1 cellular context compared by ENCODE assay signal in genomic region chr6:158060447-158061360, GRCh38.
TF ChIP-seq lines count a peak whose summit lies in the region.

No MANE protein-coding gene starts in this region.

TF ChIP-seq in HepG2, 621 proteins besides CTCF, POLR2A, EP300 and RAD21 (continued from another document):
- TF ChIP-seq ZBTB40 (IDR thresholded peaks at IDR 0.05) (no peak), ZBTB40 (CRISPR knock-in tag; IDR thresholded peaks at IDR 0.05) (no peak), ELF1 (CRISPR knock-in tag; IDR thresholded peaks at IDR 0.05) (peak; percentile 34; the same call in 1 of the 2 replicates), SNAI1 (CRISPR knock-in tag; IDR thresholded peaks at IDR 0.05; ENCODE audit: borderline replicate concordance) (no peak), SNAPC5 (CRISPR knock-in tag; IDR thresholded peaks at IDR 0.05; ENCODE audit: borderline replicate concordance) (no peak), HDAC6 (IDR thresholded peaks at IDR 0.05; ENCODE audit: low read depth, low read length) (no peak), ZBTB33 (CRISPR knock-in tag; IDR thresholded peaks at IDR 0.05) (no peak), PAF1 (CRISPR knock-in tag; IDR thresholded peaks at IDR 0.05) (no peak), ZNF333 (CRISPR knock-in tag; IDR thresholded peaks at IDR 0.05; ENCODE audit: borderline replicate concordance) (no peak), ZNF7 (CRISPR knock-in tag; IDR thresholded peaks at IDR 0.05) (no peak), ZNF552 (CRISPR knock-in tag; IDR thresholded peaks at IDR 0.05; ENCODE audit: borderline replicate concordance) (peak; percentile 30; the same call in 1 of the 2 replicates), GMEB2 (CRISPR knock-in tag; IDR thresholded peaks at IDR 0.05; ENCODE audit: low read depth) (no peak), SP2 (CRISPR knock-in tag; IDR thresholded peaks at IDR 0.05) (no peak), MIXL1 (CRISPR knock-in tag; IDR thresholded peaks at IDR 0.05) (no peak), ZFP91 (CRISPR knock-in tag; IDR thresholded peaks at IDR 0.05; ENCODE audit: borderline replicate concordance) (0 out of 2 replicates have a peak, but pooled peaks have one; percentile 5), ZNF687 (CRISPR knock-in tag; IDR thresholded peaks at IDR 0.05) (no peak; the same call in 1 of the 2 replicates), SNRNP70 (IDR thresholded peaks at IDR 0.05; ENCODE audit: low read depth, low read length) (no peak), NAIF1 (CRISPR knock-in tag; IDR thresholded peaks at IDR 0.05; ENCODE audit: borderline replicate concordance) (no peak)
TF ChIP-seq in HepG2: peak in this region for 3.
